In genomic region chr9:136079211-136079915, GRCh38 we compare ENCODE assay signal across 14 cellular contexts. TPM values are rescaled to one million over a fixed set of nuclear protein-coding genes. Genes with fewer than 3 reads are reported as not detected.
DNase-seq lines count a peak whose midpoint lies in the region; ATAC-seq lines count a peak whose summit lies in the region.
"Had no signal": no experiment of that assay in that cellular context is flagged by ENCODE, and none has a peak within 500 bp of the region (broad histone marks: within the 10 kb centered on the region; RNA-seq: fewer than 3 reads in every experiment).

No MANE protein-coding gene starts in this region.

- 42 to 55% methylated on average over 15 to 16 of the region's 16 CpGs for WGBS in esophagus, 2 donors

- H3K4me1 ChIP-seq in esophagus (ENCODE audit: control insufficient read depth in 2 of 2, insufficient read depth in 2 of 2, low read length in 1 of 2), result peaks cover 25 to 26% of the 10 kb centered on the region in 2 donors
- H3K4me1 ChIP-seq: Caco-2 had no signal

- H3K27me3 ChIP-seq in esophagus (ENCODE audit: control insufficient read depth in 1 of 2, insufficient read depth in 2 of 2, low read length in 2 of 2), result no peaks in the 10 kb centered on the region

- DNase-seq in COR-L47 (lab: John Stamatoyannopoulos, UW), result peak; percentile 83
- DNase-seq in NCI-H526 treated with DMSO at 0.1 percent for 48 hours (lab: John Stamatoyannopoulos, UW), result peak; percentile 39
- peak; percentile 75 for DNase-seq in posterior vena cava (ENCODE audit: low spot score)
- no peak for DNase-seq in activated T-cell treated with anti-CD3 and anti-CD28 coated beads, Interleukin-2, amount 50 U/mL, for 1 hour
- no peak for DNase-seq in H4 (ENCODE audit: low spot score)
- DNase-seq: activated CD4-positive, alpha-beta memory T cell treated with anti-CD3 and anti-CD28 coated beads, Interleukin-2, amount 10 ng/mL, durations not matched to agents 7 days and 5 days; Caco-2; kidney glomerular epithelial cell; NCI-H524 treated with DMSO at 0.1 percent for 48 hours; SW 1271 had no signal

- intact Hi-C loops in posterior vena cava (cut with DNase I), result no loop called here

- H3K27ac ChIP-seq in esophagus (ENCODE audit: low read depth in 2 of 2, low read length in 1 of 2), result peak overlapping the region; percentile 27 to 43
- H3K27ac ChIP-seq: parathyroid adenoma had no signal

- ATAC-seq in GM21786 (IDR thresholded peaks at IDR 0.05; ENCODE audit: unreplicated experiment) (no peak), HG02938 (IDR thresholded peaks at IDR 0.05; ENCODE audit: unreplicated experiment) (no peak)

- H3K36me3 ChIP-seq in esophagus (ENCODE audit: control insufficient read depth in 2 of 2, insufficient read depth in 2 of 2, low read length in 1 of 2), result peaks cover 0 to 4% of the 10 kb centered on the region in 2 donors

- no peaks in the 10 kb centered on the region for H3K9me3 ChIP-seq in esophagus (ENCODE audit: control insufficient read depth in 2 of 2, insufficient read depth in 1 of 2, low read depth in 1 of 2, low read length in 1 of 2)
- H3K9me3 ChIP-seq: Caco-2 had no signal

- H3K4me3 ChIP-seq in esophagus (ENCODE audit: low read depth in 1 of 2, low read length in 2 of 2), result no peak overlapping the region

RNA-seq across cellular contexts. Expression of gene NACC2, which starts 15.7 kb away (rescaled TPM):
- 1 to 10 TPM; 3.2 to 4.5 TPM for polyA plus RNA-seq in esophagus
- 10 to 100 TPM; 73.5 to 77.7 TPM for total RNA-seq in posterior vena cava
- 5.6 and 6.0 TPM in 2 replicates for total RNA-seq in H4 (2014; rRNA removed; shearing (Covaris generic))

RNA-seq across cellular contexts. Expression of gene TMEM250, which starts 39.3 kb away (rescaled TPM):
- 10 to 100 TPM; 13.6 to 25.7 TPM for polyA plus RNA-seq in esophagus
- total RNA-seq in posterior vena cava, result 10 to 100 TPM; 25.0 to 29.1 TPM
- 12.5 and 20.3 TPM in 2 replicates for total RNA-seq in H4 (2014; rRNA removed; shearing (Covaris generic))

Comparison
In these comparisons a context has a peak if more than half of its experiments do, and no peak if none do; other contexts are left out.
1. DNase-seq: peak in COR-L47 (single experiment), NCI-H526 treated with DMSO at 0.1 percent for 48 hours (single experiment) and posterior vena cava (single experiment); none in activated T-cell treated with anti-CD3 and anti-CD28 coated beads, Interleukin-2, amount 50 U/mL, for 1 hour (single experiment) and H4 (single experiment).
2. RNA of gene NACC2, which starts 15.7 kb away (total RNA-seq): 73.5 to 77.7 TPM in posterior vena cava; 5.6 to 6.0 TPM in H4; every median in the first group is over 10 times any median in the second.